Comparison of ENCODE assay signal across 17 cellular contexts in the genomic region with DNA sequence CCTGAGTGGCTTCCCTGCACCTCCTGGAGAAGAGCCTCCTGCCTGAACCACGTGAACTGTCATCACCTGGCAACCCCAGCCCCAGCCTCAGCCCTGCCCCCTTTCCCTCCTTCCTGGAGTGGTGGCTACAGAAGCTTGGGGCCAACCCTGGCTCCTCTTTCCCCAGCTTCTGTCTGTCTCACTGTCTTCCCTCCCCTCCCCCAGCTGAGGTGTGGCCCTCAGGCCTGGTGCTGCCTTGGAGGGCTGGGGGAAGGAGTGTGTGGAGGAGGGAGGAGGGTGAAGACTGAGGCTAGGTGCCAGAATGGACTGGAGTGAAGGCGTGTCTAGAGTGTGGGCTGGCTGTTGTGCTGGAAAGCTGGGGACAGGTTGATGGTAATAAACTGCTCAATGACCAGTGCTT. TPM values are rescaled to one million over a fixed set of nuclear protein-coding genes. Genes with fewer than 3 reads are reported as not detected.
DNase-seq lines count a peak whose midpoint lies in the region; ATAC-seq and TF ChIP-seq lines count a peak whose summit lies in the region.
"Had no signal": no experiment of that assay in that cellular context is flagged by ENCODE, and none has a peak within 500 bp of the region (broad histone marks: within the 10 kb centered on the region; RNA-seq: fewer than 3 reads in every experiment).

No MANE protein-coding gene starts in this region.

- no peak overlapping the region for H3K27ac Mint-ChIP-seq in stimulated activated naive CD8-positive, alpha-beta T cell treated with anti-CD3 and anti-CD28 coated beads, Interleukin-15, amount 100 ng/mL, for 72 hours
- H3K27ac Mint-ChIP-seq: activated CD4-positive, alpha-beta T cell treated with anti-CD3 and anti-CD28 coated beads, Interleukin-2, amount 10 ng/mL, durations not matched to agents 24 days and 14 days; activated naive CD4-positive, alpha-beta T cell treated with anti-CD3 and anti-CD28 coated beads, Interleukin-2, amount 50 U/mL, for 72 hours; naive B cell had no signal

- no peaks in the 10 kb centered on the region for H3K27me3 ChIP-seq in upper lobe of right lung
- no peaks in the 10 kb centered on the region for H3K27me3 ChIP-seq in effector memory CD4-positive, alpha-beta T cell (replicated peaks; ENCODE audit: control insufficient read depth, insufficient read depth, low read length, poor library complexity, severe bottlenecking)

- no peak overlapping the region for H3K4me3 Mint-ChIP-seq in stimulated activated naive CD8-positive, alpha-beta T cell treated with anti-CD3 and anti-CD28 coated beads, Interleukin-15, amount 100 ng/mL, for 72 hours
- H3K4me3 Mint-ChIP-seq: activated CD4-positive, alpha-beta T cell treated with anti-CD3 and anti-CD28 coated beads, Interleukin-2, amount 10 ng/mL, durations not matched to agents 24 days and 14 days; naive B cell had no signal

- DNase-seq in stimulated activated naive CD8-positive, alpha-beta T cell treated with anti-CD3 and anti-CD28 coated beads, Interleukin-15, amount 100 ng/mL, for 72 hours = no peak
- no peak for DNase-seq in stimulated activated naive CD8-positive, alpha-beta T cell treated with anti-CD3 and anti-CD28 coated beads, Interleukin-15, Interleukin-2, amounts not matched to agents 100 U/mL and 50 U/mL, for 24 hours
- DNase-seq in NCI-H2196 (lab: John Stamatoyannopoulos, UW; ENCODE audit: unreplicated experiment) (peak; percentile 80), left ventricle myocardium superior (no peak), upper lobe of right lung (no peak), posterior cingulate gyrus (no peak)
- no peak for DNase-seq in effector memory CD4-positive, alpha-beta T cell
- DNase-seq: activated CD4-positive, alpha-beta T cell treated with anti-CD3 and anti-CD28 coated beads, Interleukin-2, amount 10 ng/mL, durations not matched to agents 24 days and 14 days; activated T-cell treated with anti-CD3 and anti-CD28 coated beads, Interleukin-2, amount 50 U/mL, for 1 hour; DMS 273 treated with DMSO at 0.1 percent for 48 hours; effector CD8-positive, alpha-beta T cell; naive B cell; NCI-H2227 treated with DMSO at 0.1 percent for 48 hours had no signal

- H3K9me3 ChIP-seq in upper lobe of right lung = no peaks in the 10 kb centered on the region
- H3K9me3 ChIP-seq in effector memory CD4-positive, alpha-beta T cell (ENCODE audit: control insufficient read depth, low read length) = no peaks in the 10 kb centered on the region

- H3K27me3 Mint-ChIP-seq in stimulated activated naive CD8-positive, alpha-beta T cell treated with anti-CD3 and anti-CD28 coated beads, Interleukin-15, amount 100 ng/mL, for 72 hours = peaks cover 13% of the 10 kb centered on the region
- H3K27me3 Mint-ChIP-seq: activated CD4-positive, alpha-beta T cell treated with anti-CD3 and anti-CD28 coated beads, Interleukin-2, amount 10 ng/mL, durations not matched to agents 24 days and 14 days had no signal

- ATAC-seq in stimulated activated naive CD8-positive, alpha-beta T cell treated with anti-CD3 and anti-CD28 coated beads, Interleukin-15, amount 100 ng/mL, for 72 hours = peak; percentile 21
- ATAC-seq in stimulated activated naive CD8-positive, alpha-beta T cell treated with anti-CD3 and anti-CD28 coated beads, Interleukin-15, Interleukin-2, amounts not matched to agents 100 U/mL and 50 U/mL, for 24 hours = no peak
- ATAC-seq in left ventricle myocardium superior (peak; percentile 42), upper lobe of right lung (peak; percentile 53), GM18868 (IDR thresholded peaks at IDR 0.05; ENCODE audit: unreplicated experiment) (no peak)
- ATAC-seq: activated naive CD4-positive, alpha-beta T cell treated with anti-CD3 and anti-CD28 coated beads, Interleukin-2, amount 50 U/mL, for 72 hours; left lobe of liver had no signal

- H3K27ac ChIP-seq in upper lobe of right lung = no peak overlapping the region
- H3K27ac ChIP-seq in effector memory CD4-positive, alpha-beta T cell (ENCODE audit: insufficient read depth, low read length, poor library complexity, severe bottlenecking) = no peak overlapping the region

- TF ChIP-seq CTCF in upper lobe of right lung (IDR thresholded peaks at IDR 0.05) = no peak

- no peaks in the 10 kb centered on the region for H3K9me3 Mint-ChIP-seq in stimulated activated naive CD8-positive, alpha-beta T cell treated with anti-CD3 and anti-CD28 coated beads, Interleukin-15, amount 100 ng/mL, for 72 hours
- H3K9me3 Mint-ChIP-seq: activated CD4-positive, alpha-beta T cell treated with anti-CD3 and anti-CD28 coated beads, Interleukin-2, amount 10 ng/mL, durations not matched to agents 24 days and 14 days; activated naive CD4-positive, alpha-beta T cell treated with anti-CD3 and anti-CD28 coated beads, Interleukin-2, amount 50 U/mL, for 72 hours; naive B cell had no signal

- intact Hi-C loops in left ventricle myocardium superior (cut with micrococcal nuclease) (no loop called here), upper lobe of right lung (cut with DNase I) (no loop called here), posterior cingulate gyrus (cut with DNase I) (no loop called here)

- H3K4me1 Mint-ChIP-seq in stimulated activated naive CD8-positive, alpha-beta T cell treated with anti-CD3 and anti-CD28 coated beads, Interleukin-15, amount 100 ng/mL, for 72 hours = peaks cover 14% of the 10 kb centered on the region
- H3K4me1 Mint-ChIP-seq: naive B cell had no signal

- H3K36me3 ChIP-seq in upper lobe of right lung = no peaks in the 10 kb centered on the region
- no peaks in the 10 kb centered on the region for H3K36me3 ChIP-seq in effector memory CD4-positive, alpha-beta T cell (ENCODE audit: control insufficient read depth, insufficient read depth, low read length)

- H3K4me3 ChIP-seq in upper lobe of right lung = no peak overlapping the region
- H3K4me3 ChIP-seq in effector memory CD4-positive, alpha-beta T cell (ENCODE audit: insufficient read depth, low read depth, low read length, poor library complexity, severe bottlenecking) = no peak overlapping the region

- H3K4me1 ChIP-seq in upper lobe of right lung = no peaks in the 10 kb centered on the region
- H3K4me1 ChIP-seq in effector memory CD4-positive, alpha-beta T cell (ENCODE audit: control insufficient read depth, insufficient read depth, low read length, poor library complexity, severe bottlenecking) = no peaks in the 10 kb centered on the region

RNA-seq across cellular contexts. Expression of a gene that starts 9.7 kb away (rescaled TPM):
- total RNA-seq in left ventricle myocardium superior = 21.7 TPM
- total RNA-seq in upper lobe of right lung = 42.5 TPM
- total RNA-seq: activated CD4-positive, alpha-beta T cell treated with anti-CD3 and anti-CD28 coated beads, Interleukin-2, amount 10 ng/mL, durations not matched to agents 24 days and 14 days had no signal

RNA-seq across cellular contexts. Expression of a gene that starts 21.1 kb away (rescaled TPM):
- 7.3 TPM for total RNA-seq in left ventricle myocardium superior
- total RNA-seq in upper lobe of right lung = 16.6 TPM
- total RNA-seq: activated CD4-positive, alpha-beta T cell treated with anti-CD3 and anti-CD28 coated beads, Interleukin-2, amount 10 ng/mL, durations not matched to agents 24 days and 14 days had no signal

RNA-seq across cellular contexts. Expression of a gene that starts 37.9 kb away (rescaled TPM):
- total RNA-seq in left ventricle myocardium superior = 3.5 TPM
- 23.4 TPM for total RNA-seq in upper lobe of right lung
- total RNA-seq: SK-MEL-5 had no signal

RNA-seq across cellular contexts. Expression of a gene that starts 42.8 kb away (rescaled TPM):
- total RNA-seq in left ventricle myocardium superior = 26.5 TPM
- total RNA-seq in upper lobe of right lung = 54.5 TPM
- total RNA-seq: SK-MEL-5 had no signal

RNA-seq across cellular contexts. Expression of a gene that starts 51.8 kb away (rescaled TPM):
- total RNA-seq in left ventricle myocardium superior = 2.3 TPM
- 2.9 TPM for total RNA-seq in upper lobe of right lung

Comparison
In these comparisons a context has a peak if more than half of its experiments do, and no peak if none do; other contexts are left out.
1. ATAC-seq: peak in stimulated activated naive CD8-positive, alpha-beta T cell treated with anti-CD3 and anti-CD28 coated beads, Interleukin-15, amount 100 ng/mL, for 72 hours (single experiment), left ventricle myocardium superior (single experiment) and upper lobe of right lung (single experiment); none in stimulated activated naive CD8-positive, alpha-beta T cell treated with anti-CD3 and anti-CD28 coated beads, Interleukin-15, Interleukin-2, amounts not matched to agents 100 U/mL and 50 U/mL, for 24 hours (single experiment) and GM18868 (single experiment).